ENCODE assay signal across 1 cellular context in the genomic region with DNA sequence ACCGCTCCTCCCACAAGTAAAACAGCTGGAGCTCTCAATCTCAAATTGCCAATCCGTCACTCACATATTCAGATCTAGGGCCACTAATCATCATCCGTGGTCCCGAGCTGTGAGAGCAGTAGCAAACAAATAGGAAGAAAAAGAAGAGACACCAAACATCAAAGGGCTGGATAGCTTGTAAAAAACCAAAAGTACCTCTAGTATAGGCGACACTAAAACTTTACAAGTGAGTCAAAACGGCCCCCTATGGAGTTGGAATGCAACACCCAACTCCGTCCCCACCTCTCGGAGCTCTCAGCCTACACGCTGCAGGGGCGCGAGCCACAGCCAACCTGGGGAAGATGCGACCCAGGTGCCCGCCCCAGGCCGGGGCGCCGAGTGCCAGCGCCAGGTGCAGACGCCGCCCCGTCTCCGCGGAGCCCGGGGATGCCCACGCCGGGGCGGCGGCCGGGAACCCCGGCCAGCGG.
A peak's percentile ranks its signal among the peaks of the same experiment; 100 is the strongest.
TF ChIP-seq lines count a peak whose summit lies in the region.

No MANE protein-coding gene starts in this region.

TF ChIP-seq in K562, 482 proteins besides CTCF, POLR2A, EP300 and RAD21 (continued from another document):
- TF ChIP-seq NFYB (IDR thresholded peaks at IDR 0.05; ENCODE audit: extremely low read depth, insufficient read length) = no peak
- TF ChIP-seq DACH1 (IDR thresholded peaks at IDR 0.05; ENCODE audit: partially characterized antibody) = peak; percentile 81
- 0 out of 2 replicates have a peak, but pooled peaks have one; percentile 7 for TF ChIP-seq NCOA6 (IDR thresholded peaks at IDR 0.05)
- TF ChIP-seq, protein P1, sequence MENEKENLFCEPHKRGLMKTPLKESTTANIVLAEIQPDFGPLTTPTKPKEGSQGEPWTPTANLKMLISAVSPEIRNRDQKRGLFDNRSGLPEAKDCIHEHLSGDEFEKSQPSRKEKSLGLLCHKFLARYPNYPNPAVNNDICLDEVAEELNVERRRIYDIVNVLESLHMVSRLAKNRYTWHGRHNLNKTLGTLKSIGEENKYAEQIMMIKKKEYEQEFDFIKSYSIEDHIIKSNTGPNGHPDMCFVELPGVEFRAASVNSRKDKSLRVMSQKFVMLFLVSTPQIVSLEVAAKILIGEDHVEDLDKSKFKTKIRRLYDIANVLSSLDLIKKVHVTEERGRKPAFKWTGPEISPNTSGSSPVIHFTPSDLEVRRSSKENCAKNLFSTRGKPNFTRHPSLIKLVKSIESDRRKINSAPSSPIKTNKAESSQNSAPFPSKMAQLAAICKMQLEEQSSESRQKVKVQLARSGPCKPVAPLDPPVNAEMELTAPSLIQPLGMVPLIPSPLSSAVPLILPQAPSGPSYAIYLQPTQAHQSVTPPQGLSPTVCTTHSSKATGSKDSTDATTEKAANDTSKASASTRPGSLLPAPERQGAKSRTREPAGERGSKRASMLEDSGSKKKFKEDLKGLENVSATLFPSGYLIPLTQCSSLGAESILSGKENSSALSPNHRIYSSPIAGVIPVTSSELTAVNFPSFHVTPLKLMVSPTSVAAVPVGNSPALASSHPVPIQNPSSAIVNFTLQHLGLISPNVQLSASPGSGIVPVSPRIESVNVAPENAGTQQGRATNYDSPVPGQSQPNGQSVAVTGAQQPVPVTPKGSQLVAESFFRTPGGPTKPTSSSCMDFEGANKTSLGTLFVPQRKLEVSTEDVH (IDR thresholded peaks at IDR 0.05; ENCODE audit: low read depth, partially characterized antibody) = no peak
- TF ChIP-seq CBX3 (IDR thresholded peaks at IDR 0.05; ENCODE audit: borderline replicate concordance in 1 of 2, low read length in 2 of 2) = 0 out of 3 replicates have a peak, but pooled peaks of 1 of the 2 experiments have one; percentile 4
- TF ChIP-seq, protein P2, sequence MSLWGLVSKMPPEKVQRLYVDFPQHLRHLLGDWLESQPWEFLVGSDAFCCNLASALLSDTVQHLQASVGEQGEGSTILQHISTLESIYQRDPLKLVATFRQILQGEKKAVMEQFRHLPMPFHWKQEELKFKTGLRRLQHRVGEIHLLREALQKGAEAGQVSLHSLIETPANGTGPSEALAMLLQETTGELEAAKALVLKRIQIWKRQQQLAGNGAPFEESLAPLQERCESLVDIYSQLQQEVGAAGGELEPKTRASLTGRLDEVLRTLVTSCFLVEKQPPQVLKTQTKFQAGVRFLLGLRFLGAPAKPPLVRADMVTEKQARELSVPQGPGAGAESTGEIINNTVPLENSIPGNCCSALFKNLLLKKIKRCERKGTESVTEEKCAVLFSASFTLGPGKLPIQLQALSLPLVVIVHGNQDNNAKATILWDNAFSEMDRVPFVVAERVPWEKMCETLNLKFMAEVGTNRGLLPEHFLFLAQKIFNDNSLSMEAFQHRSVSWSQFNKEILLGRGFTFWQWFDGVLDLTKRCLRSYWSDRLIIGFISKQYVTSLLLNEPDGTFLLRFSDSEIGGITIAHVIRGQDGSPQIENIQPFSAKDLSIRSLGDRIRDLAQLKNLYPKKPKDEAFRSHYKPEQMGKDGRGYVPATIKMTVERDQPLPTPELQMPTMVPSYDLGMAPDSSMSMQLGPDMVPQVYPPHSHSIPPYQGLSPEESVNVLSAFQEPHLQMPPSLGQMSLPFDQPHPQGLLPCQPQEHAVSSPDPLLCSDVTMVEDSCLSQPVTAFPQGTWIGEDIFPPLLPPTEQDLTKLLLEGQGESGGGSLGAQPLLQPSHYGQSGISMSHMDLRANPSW (CRISPR knock-in tag; IDR thresholded peaks at IDR 0.05) = 0 out of 2 replicates have a peak, but pooled peaks have one; percentile 41
- TF ChIP-seq, protein P3, sequence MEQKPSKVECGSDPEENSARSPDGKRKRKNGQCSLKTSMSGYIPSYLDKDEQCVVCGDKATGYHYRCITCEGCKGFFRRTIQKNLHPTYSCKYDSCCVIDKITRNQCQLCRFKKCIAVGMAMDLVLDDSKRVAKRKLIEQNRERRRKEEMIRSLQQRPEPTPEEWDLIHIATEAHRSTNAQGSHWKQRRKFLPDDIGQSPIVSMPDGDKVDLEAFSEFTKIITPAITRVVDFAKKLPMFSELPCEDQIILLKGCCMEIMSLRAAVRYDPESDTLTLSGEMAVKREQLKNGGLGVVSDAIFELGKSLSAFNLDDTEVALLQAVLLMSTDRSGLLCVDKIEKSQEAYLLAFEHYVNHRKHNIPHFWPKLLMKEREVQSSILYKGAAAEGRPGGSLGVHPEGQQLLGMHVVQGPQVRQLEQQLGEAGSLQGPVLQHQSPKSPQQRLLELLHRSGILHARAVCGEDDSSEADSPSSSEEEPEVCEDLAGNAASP (IDR thresholded peaks at IDR 0.05) = no peak
- TF ChIP-seq, protein P4, sequence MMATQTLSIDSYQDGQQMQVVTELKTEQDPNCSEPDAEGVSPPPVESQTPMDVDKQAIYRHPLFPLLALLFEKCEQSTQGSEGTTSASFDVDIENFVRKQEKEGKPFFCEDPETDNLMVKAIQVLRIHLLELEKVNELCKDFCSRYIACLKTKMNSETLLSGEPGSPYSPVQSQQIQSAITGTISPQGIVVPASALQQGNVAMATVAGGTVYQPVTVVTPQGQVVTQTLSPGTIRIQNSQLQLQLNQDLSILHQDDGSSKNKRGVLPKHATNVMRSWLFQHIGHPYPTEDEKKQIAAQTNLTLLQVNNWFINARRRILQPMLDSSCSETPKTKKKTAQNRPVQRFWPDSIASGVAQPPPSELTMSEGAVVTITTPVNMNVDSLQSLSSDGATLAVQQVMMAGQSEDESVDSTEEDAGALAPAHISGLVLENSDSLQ (IDR thresholded peaks at IDR 0.05) = peak; percentile 73
- TF ChIP-seq, protein P5, sequence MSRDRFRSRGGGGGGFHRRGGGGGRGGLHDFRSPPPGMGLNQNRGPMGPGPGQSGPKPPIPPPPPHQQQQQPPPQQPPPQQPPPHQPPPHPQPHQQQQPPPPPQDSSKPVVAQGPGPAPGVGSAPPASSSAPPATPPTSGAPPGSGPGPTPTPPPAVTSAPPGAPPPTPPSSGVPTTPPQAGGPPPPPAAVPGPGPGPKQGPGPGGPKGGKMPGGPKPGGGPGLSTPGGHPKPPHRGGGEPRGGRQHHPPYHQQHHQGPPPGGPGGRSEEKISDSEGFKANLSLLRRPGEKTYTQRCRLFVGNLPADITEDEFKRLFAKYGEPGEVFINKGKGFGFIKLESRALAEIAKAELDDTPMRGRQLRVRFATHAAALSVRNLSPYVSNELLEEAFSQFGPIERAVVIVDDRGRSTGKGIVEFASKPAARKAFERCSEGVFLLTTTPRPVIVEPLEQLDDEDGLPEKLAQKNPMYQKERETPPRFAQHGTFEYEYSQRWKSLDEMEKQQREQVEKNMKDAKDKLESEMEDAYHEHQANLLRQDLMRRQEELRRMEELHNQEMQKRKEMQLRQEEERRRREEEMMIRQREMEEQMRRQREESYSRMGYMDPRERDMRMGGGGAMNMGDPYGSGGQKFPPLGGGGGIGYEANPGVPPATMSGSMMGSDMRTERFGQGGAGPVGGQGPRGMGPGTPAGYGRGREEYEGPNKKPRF (IDR thresholded peaks at IDR 0.05; ENCODE audit: low read depth, low read length) = no peak
TF ChIP-seq in K562: peak in this region for 20.
